24 cellular contexts compared by ENCODE assay signal in genomic region chr9:89145086-89145485, GRCh38. TPM values are rescaled to one million over a fixed set of nuclear protein-coding genes. Genes with fewer than 3 reads are reported as not detected.
A peak's percentile ranks its signal among the peaks of the same experiment; 100 is the strongest.
DNase-seq lines count a peak whose midpoint lies in the region; ATAC-seq, FAIRE-seq and TF ChIP-seq lines count a peak whose summit lies in the region.
"Had no signal": no experiment of that assay in that cellular context is flagged by ENCODE, and none has a peak within 500 bp of the region (broad histone marks: within the 10 kb centered on the region; RNA-seq: fewer than 3 reads in every experiment).

No MANE protein-coding gene starts in this region.

- no peaks in the 10 kb centered on the region for H4K20me1 ChIP-seq in astrocyte (ENCODE audit: insufficient read depth, low read length)
- no peaks in the 10 kb centered on the region for H4K20me1 ChIP-seq in fibroblast of lung (ENCODE audit: control insufficient read depth, extremely low read depth, insufficient read depth, low read length)

- H3K4me1 ChIP-seq in astrocyte (ENCODE audit: insufficient read depth, low read length) (peaks cover 24% of the 10 kb centered on the region), fibroblast of lung (ENCODE audit: control insufficient read depth, extremely low read depth, insufficient read depth, low read length) (no peaks in the 10 kb centered on the region)

- H3K36me3 ChIP-seq in astrocyte (ENCODE audit: insufficient read depth, low read length) = no peaks in the 10 kb centered on the region
- no peaks in the 10 kb centered on the region for H3K36me3 ChIP-seq in fibroblast of lung (ENCODE audit: control insufficient read depth, insufficient read depth, low read length)

- H3K27me3 Mint-ChIP-seq in T-helper 17 cell = peaks cover 39% of the 10 kb centered on the region
- H3K27me3 Mint-ChIP-seq in astrocyte (ENCODE audit: low read depth, unreplicated experiment) = no peaks in the 10 kb centered on the region
- H3K27me3 Mint-ChIP-seq: B cell had no signal

- no peak overlapping the region for H2AFZ ChIP-seq in astrocyte (ENCODE audit: low read depth, low read length)
- H2AFZ ChIP-seq in fibroblast of lung (ENCODE audit: low read length) = peak overlapping the region; percentile 38
- H2AFZ ChIP-seq: GM23338 had no signal

- no peak overlapping the region for H3K27ac Mint-ChIP-seq in T-helper 17 cell
- no peak overlapping the region for H3K27ac Mint-ChIP-seq in astrocyte (ENCODE audit: unreplicated experiment)
- H3K27ac Mint-ChIP-seq: B cell, GM23338 had no signal

- DNase-seq in T-helper 17 cell = no peak
- DNase-seq in astrocyte (ENCODE audit: low read depth) = peak; percentile 42
- DNase-seq in fibroblast of lung (ENCODE audit: low read depth in 2 of 2) = peak; percentile 57 to 65
- peak; percentile 50 for DNase-seq in superior temporal gyrus (ENCODE audit: extremely low spot score)
- DNase-seq in MV-4-11 (lab: John Stamatoyannopoulos, UW) = no peak
- no peak for DNase-seq in DMS79 treated with DMSO at 0.1 percent for 48 hours (lab: John Stamatoyannopoulos, UW)
- no peak for DNase-seq in GM13977 (ENCODE audit: low spot score)
- DNase-seq: Calu3; DMS153; H9; Karpas-422; NCI-H1092 treated with DMSO at 0.1 percent for 48 hours; NCI-H1436; NCI-H187; NCI-H446; NCI-H524 treated with DMSO at 0.1 percent for 48 hours; NCI-H774; NK-92 treated with Interleukin-12 subunit alpha and Interleukin-12 subunit beta, amount 100 ng/mL, for 24 hours; PC-3 had no signal

- TF ChIP-seq CTCF in astrocyte (IDR thresholded peaks at IDR 0.05; ENCODE audit: insufficient read depth, low read depth, low read length) (no peak), fibroblast of lung (conservative IDR thresholded peaks at IDR 0.05 in 1 of 2, IDR thresholded peaks at IDR 0.05 in 1 of 2; ENCODE audit: low read depth in 1 of 2, low read length in 2 of 2) (no peak), GM13977 (IDR thresholded peaks at IDR 0.05; ENCODE audit: extremely low read depth, insufficient read depth, missing control alignments) (no peak)

- no peak for FAIRE-seq in astrocyte (lab: Jason Lieb, UNC)
- FAIRE-seq: GM18507 had no signal

- in situ Hi-C loops in GM13977 (cut with MboI; ENCODE audit: low pct_unique_long_range_greater_than_20kb, low sequenced_read_pairs, unreplicated experiment) = no loop called here

- H3K9me3 ChIP-seq in T-helper 17 cell (ENCODE audit: control insufficient read depth, low read length, poor library complexity, severe bottlenecking) (no peaks in the 10 kb centered on the region), astrocyte (ENCODE audit: insufficient read depth, low read depth, low read length) (no peaks in the 10 kb centered on the region), fibroblast of lung (ENCODE audit: control insufficient read depth, insufficient read depth, low read depth, low read length) (no peaks in the 10 kb centered on the region)

- H3K4me3 ChIP-seq in astrocyte (ENCODE audit: insufficient read depth, low read depth, low read length) = no peak overlapping the region
- peak overlapping the region in 1 of 4 experiments; percentile 39 for H3K4me3 ChIP-seq in fibroblast of lung (replicated peaks in 1 of 4; ENCODE audit: control extremely low read depth in 1 of 4, insufficient read depth in 1 of 4, low read depth in 3 of 4, low read length in 4 of 4)
- H3K4me3 ChIP-seq: GM23338 had no signal

- H3K9ac ChIP-seq in astrocyte (ENCODE audit: low read length) (peak overlapping the region; percentile 57), fibroblast of lung (ENCODE audit: insufficient read depth, low read length) (no peak overlapping the region)

- H3K79me2 ChIP-seq in astrocyte (ENCODE audit: insufficient read depth, low read length) (peaks cover 96% of the 10 kb centered on the region), fibroblast of lung (ENCODE audit: control insufficient read depth, insufficient read depth, low read length) (no peaks in the 10 kb centered on the region)

- ATAC-seq in T-helper 17 cell = no peak
- ATAC-seq: PC-3, Right ventricle myocardium inferior had no signal

- no peaks in the 10 kb centered on the region for H3K36me3 Mint-ChIP-seq in T-helper 17 cell (ENCODE audit: low read depth)
- peaks cover 4% of the 10 kb centered on the region for H3K36me3 Mint-ChIP-seq in astrocyte (ENCODE audit: low read depth, unreplicated experiment)

- H3K4me1 Mint-ChIP-seq in T-helper 17 cell (no peaks in the 10 kb centered on the region), astrocyte (ENCODE audit: low read depth, unreplicated experiment) (peaks cover under 1% of the 10 kb centered on the region)

- no peaks in the 10 kb centered on the region for H3K9me3 Mint-ChIP-seq in astrocyte (ENCODE audit: unreplicated experiment)
- H3K9me3 Mint-ChIP-seq: GM23338, H9 had no signal

- H3K4me2 ChIP-seq in astrocyte (ENCODE audit: low read length) = peak overlapping the region; percentile 77
- peak overlapping the region; percentile 50 for H3K4me2 ChIP-seq in fibroblast of lung (ENCODE audit: extremely low read depth, insufficient read depth, low read length)
- H3K4me2 ChIP-seq: GM23338 had no signal

- no peaks in the 10 kb centered on the region for H3K27me3 ChIP-seq in astrocyte (ENCODE audit: insufficient read depth, low read length)
- no peaks in the 10 kb centered on the region for H3K27me3 ChIP-seq in fibroblast of lung (ENCODE audit: control insufficient read depth, insufficient read depth, low read length)

- H3K27ac ChIP-seq in astrocyte (ENCODE audit: low read depth, low read length) (peak overlapping the region; percentile 50), fibroblast of lung (ENCODE audit: insufficient read depth, low read length) (no peak overlapping the region)
- H3K27ac ChIP-seq: C4-2B had no signal

- H3K4me3 Mint-ChIP-seq in T-helper 17 cell (peak overlapping the region; percentile 39), astrocyte (ENCODE audit: unreplicated experiment) (no peak overlapping the region)
- H3K4me3 Mint-ChIP-seq: B cell, GM23338, H9 had no signal

RNA-seq across cellular contexts. Expression of gene SHC3, which starts 33.5 kb away (rescaled TPM):
- total RNA-seq in T-helper 17 cell = not detected
- total RNA-seq in astrocyte = 3.1 and 4.6 TPM in 2 replicates
- total RNA-seq in fibroblast of lung = 7.7 and 16.2 TPM in 2 replicates
- 1.7 and 2.5 TPM in 2 replicates for polyA plus RNA-seq in fibroblast of lung
- polyA plus RNA-seq in fibroblast of lung (2012) = 2.3 and 2.7 TPM in 2 replicates
- 3.5 and 30.0 TPM in 2 replicates for polyA minus RNA-seq in fibroblast of lung (ENCODE audit: low replicate concordance)
- total RNA-seq: B cell had no signal

Comparison
In these comparisons a context has a peak if more than half of its experiments do, and no peak if none do; other contexts are left out.
1. DNase-seq: peak in astrocyte (single experiment), fibroblast of lung (2 of 2) and superior temporal gyrus (single experiment); none in T-helper 17 cell (0 of 3), MV-4-11 (single experiment), DMS79 treated with DMSO at 0.1 percent for 48 hours (single experiment) and GM13977 (single experiment).